18 cellular contexts compared by ENCODE assay signal in the genomic region with DNA sequence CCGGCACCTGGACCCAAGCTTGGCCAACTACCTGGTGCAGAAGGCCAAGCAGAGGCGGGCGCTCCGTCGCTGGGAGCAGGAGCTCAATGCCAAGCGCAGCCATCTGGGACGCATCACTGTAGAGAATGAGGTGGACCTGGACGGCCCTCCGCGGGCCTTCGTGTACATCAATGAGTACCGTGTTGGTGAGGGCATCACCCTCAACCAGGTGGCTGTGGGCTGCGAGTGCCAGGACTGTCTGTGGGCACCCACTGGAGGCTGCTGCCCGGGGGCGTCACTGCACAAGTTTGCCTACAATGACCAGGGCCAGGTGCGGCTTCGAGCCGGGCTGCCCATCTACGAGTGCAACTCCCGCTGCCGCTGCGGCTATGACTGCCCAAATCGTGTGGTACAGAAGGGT. TPM values are rescaled to one million over a fixed set of nuclear protein-coding genes. Genes with fewer than 3 reads are reported as not detected.
DNase-seq lines count a peak whose midpoint lies in the region; ATAC-seq, FAIRE-seq and TF ChIP-seq lines count a peak whose summit lies in the region.
"Had no signal": no experiment of that assay in that cellular context is flagged by ENCODE, and none has a peak within 500 bp of the region (broad histone marks: within the 10 kb centered on the region; RNA-seq: fewer than 3 reads in every experiment).

No MANE protein-coding gene starts in this region.

- 93% methylated on average over 10 of the region's 23 CpGs for WGBS in K562 (ENCODE audit: insufficient coverage, low coverage, missing lambda C conversion rate)
- 91 to 96% (median 96%) methylated on average over 17 to 23 of the region's 23 CpGs for WGBS in spleen, 5 donors

- H3K4me1 ChIP-seq in DND-41 (ENCODE audit: insufficient read depth, low read length): peaks cover 48% of the 10 kb centered on the region
- peaks cover 37 to 40% of the 10 kb centered on the region in 2 experiments for H3K4me1 ChIP-seq in K562 (replicated peaks in 1 of 2; ENCODE audit: control insufficient read depth in 2 of 2, insufficient read depth in 2 of 2, low read length in 2 of 2)
- peaks cover 0 to 35% (median 11%) of the 10 kb centered on the region in 6 donors for H3K4me1 ChIP-seq in spleen
- H3K4me1 ChIP-seq in ascending aorta: no peaks in the 10 kb centered on the region

- ATAC-seq in DND-41 (ENCODE audit: insufficient read depth, low read depth) (no peak), K562 (no peak)
- ATAC-seq: A549, GM23338 had no signal

- H3K9me3 Mint-ChIP-seq in activated CD4-positive, alpha-beta T cell treated with anti-CD3 and anti-CD28 coated beads, Interleukin-2, amount 10 ng/mL, durations not matched to agents 7 days and 5 days: no peaks in the 10 kb centered on the region
- no peaks in the 10 kb centered on the region for H3K9me3 Mint-ChIP-seq in activated T-helper 2 cell treated with anti-CD3 and anti-CD28 coated beads, Interferon-gamma antibody, Interleukin-2, Interleukin-4, amounts not matched to agents 10 μg/mL and 5 μg/mL and 100 μg/mL, durations not matched to agents 14 hours and 24 hours and 36 hours
- H3K9me3 Mint-ChIP-seq: CD4-positive, alpha-beta T cell; GM23338 had no signal

- no peak for FAIRE-seq in K562 (lab: Jason Lieb, UNC)
- FAIRE-seq: A549, D721Med had no signal

- H3K4me1 Mint-ChIP-seq in activated CD4-positive, alpha-beta T cell treated with anti-CD3 and anti-CD28 coated beads, Interleukin-2, amount 10 ng/mL, durations not matched to agents 7 days and 5 days: peaks cover 64% of the 10 kb centered on the region
- peaks cover 30% of the 10 kb centered on the region for H3K4me1 Mint-ChIP-seq in activated T-helper 2 cell treated with anti-CD3 and anti-CD28 coated beads, Interferon-gamma antibody, Interleukin-2, Interleukin-4, amounts not matched to agents 10 μg/mL and 5 μg/mL and 100 μg/mL, durations not matched to agents 14 hours and 24 hours and 36 hours (ENCODE audit: low read depth)

- H3K27ac ChIP-seq in DND-41 (ENCODE audit: low read length) (no peak overlapping the region), K562 (ENCODE audit: extremely low read depth, low read depth, low read length) (no peak overlapping the region), spleen (no peak overlapping the region), ascending aorta (no peak overlapping the region)
- H3K27ac ChIP-seq: 22Rv1, A549, C4-2B had no signal

- H3K9ac ChIP-seq in DND-41 (ENCODE audit: low read depth, low read length) (no peak overlapping the region), K562 (ENCODE audit: insufficient read depth in 1 of 2, low read depth in 2 of 2, low read length in 2 of 2) (peak overlapping the region in 1 of 2 experiments; percentile 81; a peak in 2 of 4 replicates)

- in situ Hi-C loops in K562 (cut with MboI): no loop called here

- BruUV-seq in K562 (replicated peaks; lab: Mats Ljungman, UMichigan): no TSS peak

- H2AFZ ChIP-seq in DND-41 (ENCODE audit: low read depth, low read length) (no peak overlapping the region), K562 (ENCODE audit: low read depth, low read length) (no peak overlapping the region)
- H2AFZ ChIP-seq: GM23338 had no signal

- H3K9me1 ChIP-seq in K562 (ENCODE audit: control insufficient read depth, insufficient read depth, low read length): no peaks in the 10 kb centered on the region

- intact Hi-C loops in K562 (cut with micrococcal nuclease) (loop anchor here (5.0 kb wide), 1 partner anchor 37 kb away; no protein-coding TSS in a partner anchor), spleen (cut with DNase I; ENCODE audit: low total_unique reads) (no loop called here), ascending aorta (cut with DNase I) (no loop called here)
- intact Hi-C loops in activated T-helper 2 cell treated with anti-CD3 and anti-CD28 coated beads, Interferon-gamma antibody, Interleukin-2, Interleukin-4, amounts not matched to agents 10 μg/mL and 5 μg/mL and 100 μg/mL, durations not matched to agents 14 hours and 24 hours and 36 hours (cut with micrococcal nuclease): no loop called here

- H3K4me3 Mint-ChIP-seq in activated CD4-positive, alpha-beta T cell treated with anti-CD3 and anti-CD28 coated beads, Interleukin-2, amount 10 ng/mL, durations not matched to agents 7 days and 5 days: no peak overlapping the region
- H3K4me3 Mint-ChIP-seq in activated T-helper 2 cell treated with anti-CD3 and anti-CD28 coated beads, Interferon-gamma antibody, Interleukin-2, Interleukin-4, amounts not matched to agents 10 μg/mL and 5 μg/mL and 100 μg/mL, durations not matched to agents 14 hours and 24 hours and 36 hours (ENCODE audit: low read depth): no peak overlapping the region
- H3K4me3 Mint-ChIP-seq: CD4-positive, alpha-beta T cell; H9 had no signal

- H3K4me3 ChIP-seq in DND-41 (ENCODE audit: low read depth in 1 of 2, low read length in 2 of 2): no peak overlapping the region
- no peak overlapping the region for H3K4me3 ChIP-seq in K562
- no peak overlapping the region for H3K4me3 ChIP-seq in spleen
- no peak overlapping the region for H3K4me3 ChIP-seq in ascending aorta
- H3K4me3 ChIP-seq: A549, GM23338 had no signal

- POLR2A ChIA-PET in activated CD4-positive, alpha-beta T cell treated with anti-CD3 and anti-CD28 coated beads, Interleukin-2, amount 10 ng/mL, durations not matched to agents 7 days and 5 days (lab: Charles Lee): no interaction called here
- POLR2A ChIA-PET in K562 (lab: Yijun Ruan, JAX): interaction anchor here (0.6 kb wide), 2 partner anchors 13 to 15 kb away, joined by 3 to 4 read pairs; no protein-coding TSS in a partner anchor

- H3K27me3 Mint-ChIP-seq in activated CD4-positive, alpha-beta T cell treated with anti-CD3 and anti-CD28 coated beads, Interleukin-2, amount 10 ng/mL, durations not matched to agents 7 days and 5 days: no peaks in the 10 kb centered on the region
- no peaks in the 10 kb centered on the region for H3K27me3 Mint-ChIP-seq in activated T-helper 2 cell treated with anti-CD3 and anti-CD28 coated beads, Interferon-gamma antibody, Interleukin-2, Interleukin-4, amounts not matched to agents 10 μg/mL and 5 μg/mL and 100 μg/mL, durations not matched to agents 14 hours and 24 hours and 36 hours (ENCODE audit: low read depth)
- H3K27me3 Mint-ChIP-seq: CD4-positive, alpha-beta T cell had no signal

- H4K20me1 ChIP-seq in DND-41 (ENCODE audit: insufficient read depth, low read length): peaks cover 42% of the 10 kb centered on the region
- H4K20me1 ChIP-seq in K562 (replicated peaks; ENCODE audit: control insufficient read depth, insufficient read depth, low read length): peaks cover 17% of the 10 kb centered on the region

- H3K36me3 ChIP-seq in DND-41 (ENCODE audit: insufficient read depth, low read length): peaks cover 71% of the 10 kb centered on the region
- peaks cover 72% of the 10 kb centered on the region for H3K36me3 ChIP-seq in K562 (ENCODE audit: control insufficient read depth, insufficient read depth, low read length)
- H3K36me3 ChIP-seq in spleen: peaks cover 0 to 62% (median 14%) of the 10 kb centered on the region in 6 donors
- peaks cover 3 to 8% of the 10 kb centered on the region in 2 donors for H3K36me3 ChIP-seq in ascending aorta

- TF ChIP-seq POLR2A in K562 (conservative IDR thresholded peaks at IDR 0.05) (no peak), spleen (IDR thresholded peaks at IDR 0.05) (no peak)

- H3K4me2 ChIP-seq in DND-41 (ENCODE audit: insufficient read depth, low read length) (peak overlapping the region; percentile 32; the same call in 1 of the 2 replicates), K562 (ENCODE audit: insufficient read depth, low read length) (peak overlapping the region; percentile 52; the same call in 1 of the 2 replicates)
- H3K4me2 ChIP-seq: A549, GM23338 had no signal

- no peaks in the 10 kb centered on the region for H3K9me3 ChIP-seq in DND-41 (ENCODE audit: insufficient read depth, low read length, severe bottlenecking)
- H3K9me3 ChIP-seq in K562 (replicated peaks; ENCODE audit: control insufficient read depth, insufficient read depth, low read depth, low read length): no peaks in the 10 kb centered on the region
- H3K9me3 ChIP-seq in spleen: no peaks in the 10 kb centered on the region
- no peaks in the 10 kb centered on the region for H3K9me3 ChIP-seq in ascending aorta
- H3K9me3 ChIP-seq: A549, Caco-2 had no signal

- CTCF ChIA-PET in activated CD4-positive, alpha-beta T cell treated with anti-CD3 and anti-CD28 coated beads, Interleukin-2, amount 10 ng/mL, durations not matched to agents 7 days and 5 days (lab: Charles Lee): interaction anchor here (2.0 kb wide), 1 partner anchor 11 kb away, joined by 8 read pairs; no protein-coding TSS in a partner anchor
- CTCF ChIA-PET in K562 (lab: Yijun Ruan, JAX; ENCODE audit: low intra/inter-chr PET ratio): no interaction called here

- no peaks in the 10 kb centered on the region for H3K27me3 ChIP-seq in DND-41 (ENCODE audit: insufficient read depth, low read length, poor library complexity)
- no peaks in the 10 kb centered on the region for H3K27me3 ChIP-seq in K562 (ENCODE audit: control insufficient read depth in 2 of 2, insufficient read depth in 2 of 2, low read length in 2 of 2)
- no peaks in the 10 kb centered on the region for H3K27me3 ChIP-seq in spleen (replicated peaks in 1 of 7)
- no peaks in the 10 kb centered on the region for H3K27me3 ChIP-seq in ascending aorta

- TF ChIP-seq RAD21 in K562 (CRISPR knock-in tag; conservative IDR thresholded peaks at IDR 0.05 in 1 of 2, IDR thresholded peaks at IDR 0.05 in 1 of 2): no peak

- H3K27ac Mint-ChIP-seq in activated CD4-positive, alpha-beta T cell treated with anti-CD3 and anti-CD28 coated beads, Interleukin-2, amount 10 ng/mL, durations not matched to agents 7 days and 5 days: peak overlapping the region; percentile 36
- H3K27ac Mint-ChIP-seq in activated T-helper 2 cell treated with anti-CD3 and anti-CD28 coated beads, Interferon-gamma antibody, Interleukin-2, Interleukin-4, amounts not matched to agents 10 μg/mL and 5 μg/mL and 100 μg/mL, durations not matched to agents 14 hours and 24 hours and 36 hours: no peak overlapping the region
- H3K27ac Mint-ChIP-seq: CD4-positive, alpha-beta T cell; H9 had no signal

- H3K79me2 ChIP-seq in DND-41 (ENCODE audit: insufficient read depth, low read length) (peaks cover 83% of the 10 kb centered on the region), K562 (ENCODE audit: control insufficient read depth, insufficient read depth, low read length) (peaks cover 82% of the 10 kb centered on the region)

- TF ChIP-seq CTCF in DND-41 (IDR thresholded peaks at IDR 0.05; ENCODE audit: borderline replicate concordance, extremely low read depth, low read length, poor library complexity, severe bottlenecking) (no peak), K562 (IDR thresholded peaks at IDR 0.05 in 2 of 3, conservative IDR thresholded peaks at IDR 0.05 in 1 of 3; ENCODE audit: insufficient read depth in 2 of 3, low read depth in 1 of 3, low read length in 3 of 3) (no peak), spleen (IDR thresholded peaks at IDR 0.05 in 8 of 11, conservative IDR thresholded peaks at IDR 0.05 in 3 of 11) (no peak), ascending aorta (IDR thresholded peaks at IDR 0.05) (no peak)

- H3K36me3 Mint-ChIP-seq in activated CD4-positive, alpha-beta T cell treated with anti-CD3 and anti-CD28 coated beads, Interleukin-2, amount 10 ng/mL, durations not matched to agents 7 days and 5 days (ENCODE audit: low read depth): peaks cover 42% of the 10 kb centered on the region
- peaks cover 53% of the 10 kb centered on the region for H3K36me3 Mint-ChIP-seq in activated T-helper 2 cell treated with anti-CD3 and anti-CD28 coated beads, Interferon-gamma antibody, Interleukin-2, Interleukin-4, amounts not matched to agents 10 μg/mL and 5 μg/mL and 100 μg/mL, durations not matched to agents 14 hours and 24 hours and 36 hours (ENCODE audit: low read depth)

- no peak for TF ChIP-seq EP300 in K562 (IDR thresholded peaks at IDR 0.05; ENCODE audit: low read length)

- DNase-seq in activated CD4-positive, alpha-beta T cell treated with anti-CD3 and anti-CD28 coated beads, Interleukin-2, amount 10 ng/mL, durations not matched to agents 7 days and 5 days: no peak
- DNase-seq in activated CD4-positive, alpha-beta T cell treated with anti-CD3 and anti-CD28 coated beads for 4 hours: no peak
- DNase-seq in DND-41 (no peak), K562 (ENCODE audit: extremely low read depth in 1 of 4, low spot score in 3 of 4) (no peak), spleen (peak; percentile 72), ascending aorta (ENCODE audit: low spot score in 2 of 2) (no peak)
- no peak for DNase-seq in activated T-helper 2 cell treated with anti-CD3 and anti-CD28 coated beads, Interferon-gamma antibody, Interleukin-2, Interleukin-4, amounts not matched to agents 10 μg/mL and 5 μg/mL and 100 μg/mL, durations not matched to agents 14 hours and 24 hours and 36 hours (ENCODE audit: low spot score)
- DNase-seq: AML-193; Caco-2; CD4-positive, alpha-beta T cell; DMS153; DMS79; H9 had no signal

RNA-seq across cellular contexts. Expression of gene SUV39H1, which starts 3.7 kb away (rescaled TPM):
- 10 to 100 TPM; 33.4 to 33.6 TPM for total RNA-seq in activated CD4-positive, alpha-beta T cell treated with anti-CD3 and anti-CD28 coated beads, Interleukin-2, amount 10 ng/mL, durations not matched to agents 7 days and 5 days
- total RNA-seq in K562 (2011; cell fraction: chromatin; rRNA removed; ENCODE audit: low replicate concordance): 9.5 and 28.8 TPM in 2 replicates
- total RNA-seq in K562 (2011; cell fraction: nucleolus; rRNA removed): 29.4 and 31.5 TPM in 2 replicates
- 20.1 and 21.3 TPM in 2 replicates for total RNA-seq in K562 (2011; cell fraction: nucleoplasm; rRNA removed)
- 21.7 and 29.1 TPM in 2 replicates for total RNA-seq in K562 (2014; rRNA removed)
- total RNA-seq in K562 (2014; rRNA removed; fragmentation: Illumina TruSeq; extraction: Trizol): 11.5 and 13.1 TPM in 2 replicates
- total RNA-seq in K562 (2015; rRNA removed; fragmentation: Illumina TruSeq; extraction: Trizol): 17.9 and 19.0 TPM in 2 replicates
- total RNA-seq in K562 (2021): 31.9 and 34.7 TPM in 2 replicates
- 13.8 and 26.0 TPM in 2 replicates for polyA plus RNA-seq in K562 (2011; rRNA removed)
- 23.8 and 37.0 TPM in 2 replicates for polyA plus RNA-seq in K562 (2011; cell fraction: cytosol; rRNA removed)
- 38.1 and 50.4 TPM in 2 replicates for polyA plus RNA-seq in K562 (2011; cell fraction: nucleus; rRNA removed)
- 26.5 and 33.6 TPM in 2 replicates for polyA plus RNA-seq in K562 (2012)
- polyA plus RNA-seq in K562 (2014; fragmentation: Illumina TruSeq; extraction: Trizol): 32.1 and 33.5 TPM in 2 replicates
- polyA plus RNA-seq in K562 (2014; fragmentation: Nextera tagmentation; extraction: Ambion mirVana): 1 to 10 TPM; 4.7 to 6.5 TPM
- 19.0 and 19.4 TPM in 2 replicates for polyA plus RNA-seq in K562 (2014; rRNA removed)
- polyA minus RNA-seq in K562 (2011; rRNA and poly(A)+ RNA removed): 16.9 and 18.2 TPM in 2 replicates
- 18.5 and 20.0 TPM in 2 replicates for polyA minus RNA-seq in K562 (2011; cell fraction: cytosol; rRNA and poly(A)+ RNA removed)
- polyA minus RNA-seq in K562 (2011; cell fraction: nucleus; rRNA and poly(A)+ RNA removed): 15.3 and 17.7 TPM in 2 replicates
- 1 to 10 TPM; 6.2 to 9.2 (median 7.4) TPM for total RNA-seq in spleen
- 1 to 10 TPM; 4.0 to 6.7 (median 4.9) TPM for polyA plus RNA-seq in spleen
- total RNA-seq in ascending aorta: 0.21 TPM
- total RNA-seq in activated T-helper 2 cell treated with anti-CD3 and anti-CD28 coated beads, Interferon-gamma antibody, Interleukin-2, Interleukin-4, amounts not matched to agents 10 μg/mL and 5 μg/mL and 100 μg/mL, durations not matched to agents 14 hours and 24 hours and 36 hours: 28.8 and 29.6 TPM in 2 replicates

RNA-seq across cellular contexts. Expression of gene WAS, which starts 16.6 kb away (rescaled TPM):
- 100 to 1,000 TPM; 165 to 177 TPM for total RNA-seq in activated CD4-positive, alpha-beta T cell treated with anti-CD3 and anti-CD28 coated beads, Interleukin-2, amount 10 ng/mL, durations not matched to agents 7 days and 5 days
- total RNA-seq in K562 (2011; cell fraction: chromatin; rRNA removed; ENCODE audit: low replicate concordance): 0.72 and 3.4 TPM in 2 replicates
- 2.2 and 2.8 TPM in 2 replicates for total RNA-seq in K562 (2011; cell fraction: nucleolus; rRNA removed)
- total RNA-seq in K562 (2011; cell fraction: nucleoplasm; rRNA removed): 0.95 and 3.4 TPM in 2 replicates
- total RNA-seq in K562 (2014; rRNA removed) (8.8 and 9.7 TPM in 2 replicates), K562 (2014; rRNA removed; fragmentation: Illumina TruSeq; extraction: Trizol) (2.4 and 2.9 TPM in 2 replicates), K562 (2015; rRNA removed; fragmentation: Illumina TruSeq; extraction: Trizol) (5.9 and 7.9 TPM in 2 replicates), K562 (2021) (10.8 and 15.7 TPM in 2 replicates), spleen (100 to 1,000 TPM in 5 of 7 donors, 10 to 100 TPM in 2; 99.3 to 169 (median 107) TPM), ascending aorta (29.5 TPM)
- polyA plus RNA-seq in K562 (2011; rRNA removed) (1.2 and 20.4 TPM in 2 replicates), K562 (2014; fragmentation: Illumina TruSeq; extraction: Trizol) (16.1 and 17.7 TPM in 2 replicates), K562 (2014; fragmentation: Nextera tagmentation; extraction: Ambion mirVana) (under 1 TPM; 0.11 to 0.25 TPM), K562 (2014; rRNA removed) (3.8 and 4.3 TPM in 2 replicates), spleen (10 to 100 TPM; 53.5 to 64.8 (median 56.2) TPM)
- 2.1 and 14.4 TPM in 2 replicates for polyA plus RNA-seq in K562 (2011; cell fraction: cytosol; rRNA removed)
- 8.1 and 32.0 TPM in 2 replicates for polyA plus RNA-seq in K562 (2011; cell fraction: nucleus; rRNA removed)
- 15.0 and 38.9 TPM in 2 replicates for polyA plus RNA-seq in K562 (2012)
- 1.6 and 7.1 TPM in 2 replicates for polyA minus RNA-seq in K562 (2011; rRNA and poly(A)+ RNA removed)
- 4.1 and 34.6 TPM in 2 replicates for polyA minus RNA-seq in K562 (2011; cell fraction: cytosol; rRNA and poly(A)+ RNA removed)
- 2.3 and 18.2 TPM in 2 replicates for polyA minus RNA-seq in K562 (2011; cell fraction: nucleus; rRNA and poly(A)+ RNA removed)
- total RNA-seq in activated T-helper 2 cell treated with anti-CD3 and anti-CD28 coated beads, Interferon-gamma antibody, Interleukin-2, Interleukin-4, amounts not matched to agents 10 μg/mL and 5 μg/mL and 100 μg/mL, durations not matched to agents 14 hours and 24 hours and 36 hours: 117 and 120 TPM in 2 replicates
